ENCODE assay signal across 1 cellular context in genomic region chr4:93407493-93408275, GRCh38.
TF ChIP-seq lines count a peak whose summit lies in the region.

No MANE protein-coding gene starts in this region.

TF ChIP-seq in H1, 55 proteins besides CTCF, POLR2A, EP300 and RAD21:
- no peak for TF ChIP-seq TBP (IDR thresholded peaks at IDR 0.05; ENCODE audit: low read depth, low read length)
- TF ChIP-seq CHD1 (IDR thresholded peaks at IDR 0.05; ENCODE audit: low read depth, low read length), result no peak
- no peak for TF ChIP-seq TAF1 (IDR thresholded peaks at IDR 0.05; ENCODE audit: low read depth, low read length)
- TF ChIP-seq USF2 (IDR thresholded peaks at IDR 0.05; ENCODE audit: low read length), result no peak
